Comparison of ENCODE assay signal across 23 cellular contexts in the genomic region with DNA sequence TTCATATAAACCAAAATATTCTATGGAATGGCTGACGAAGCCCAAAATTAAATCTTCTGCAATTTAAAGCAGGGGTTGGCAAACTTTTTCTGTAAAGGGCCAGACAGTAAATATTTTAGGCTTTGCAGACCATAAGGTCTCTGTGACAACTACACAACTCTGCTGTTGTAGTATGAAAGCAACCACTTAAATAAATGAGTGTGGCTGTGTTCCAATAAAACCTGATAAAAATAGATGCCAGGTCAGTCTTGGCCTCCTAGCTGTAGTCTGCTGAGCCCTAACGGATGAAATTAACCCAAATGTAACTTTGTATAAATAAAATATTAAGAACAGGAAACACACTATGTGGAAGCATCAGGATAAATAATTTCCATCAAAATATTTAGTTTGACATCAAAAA.
"Had no signal": no experiment of that assay in that cellular context is flagged by ENCODE, and none has a peak within 500 bp of the region (broad histone marks: within the 10 kb centered on the region; RNA-seq: fewer than 3 reads in every experiment).

No MANE protein-coding gene starts in this region.

- H3K27ac ChIP-seq: body of pancreas, epithelial cell of prostate, parathyroid adenoma, transverse colon had no signal

- H3K9me3 ChIP-seq: body of pancreas, transverse colon had no signal

- DNase-seq: activated B cell treated with CpG ODN at 0.5 μM for 24 hours; activated CD4-positive, alpha-beta T cell treated with anti-CD3 and anti-CD28 coated beads for 48 hours; activated CD8-positive, alpha-beta memory T cell treated with anti-CD3 and anti-CD28 coated beads, Interleukin-2, amount 50 U/mL, for 4 hours; activated CD8-positive, alpha-beta T cell treated with anti-CD3 and anti-CD28 coated beads, Interleukin-2, amount 10 ng/mL, durations not matched to agents 7 days and 5 days; activated effector memory CD4-positive, alpha-beta T cell treated with anti-CD3 and anti-CD28 coated beads, Interleukin-2, amount 50 U/mL, for 16 hours; activated T-cell treated with anti-CD3 and anti-CD28 coated beads, Interleukin-2, amount 50 U/mL, for 48 hours; amniotic stem cell; body of pancreas; central memory CD4-positive, alpha-beta T cell; foreskin melanocyte; mammary epithelial cell; naive thymus-derived CD8-positive, alpha-beta T cell; retina; stimulated activated CD4-positive, alpha-beta T cell treated with anti-CD3 and anti-CD28 coated beads, Interleukin-4, amount 100 ng/mL, for 4 hours; stimulated activated CD8-positive, alpha-beta memory T cell treated with anti-CD3 and anti-CD28 coated beads, Interleukin-4, amount 100 ng/mL, for 48 hours; stimulated activated naive CD4-positive, alpha-beta T cell treated with Interleukin-2 at 50 U/mL for 16 hours; substantia nigra; T-helper 2 cell; transverse colon had no signal

- ATAC-seq: activated CD8-positive, alpha-beta T cell treated with anti-CD3 and anti-CD28 coated beads, Interleukin-2, amount 10 ng/mL, durations not matched to agents 7 days and 5 days; activated naive CD4-positive, alpha-beta T cell treated with anti-CD3 and anti-CD28 coated beads, Interleukin-2, amount 50 U/mL, for 72 hours; body of pancreas; naive thymus-derived CD8-positive, alpha-beta T cell had no signal

- H3K4me1 ChIP-seq: body of pancreas, parathyroid adenoma, transverse colon had no signal

- H3K27me3 ChIP-seq: body of pancreas, transverse colon had no signal

- H3K4me3 ChIP-seq: body of pancreas, smooth muscle cell, transverse colon had no signal
